Comparison of ENCODE assay signal across 22 cellular contexts in the genomic region with DNA sequence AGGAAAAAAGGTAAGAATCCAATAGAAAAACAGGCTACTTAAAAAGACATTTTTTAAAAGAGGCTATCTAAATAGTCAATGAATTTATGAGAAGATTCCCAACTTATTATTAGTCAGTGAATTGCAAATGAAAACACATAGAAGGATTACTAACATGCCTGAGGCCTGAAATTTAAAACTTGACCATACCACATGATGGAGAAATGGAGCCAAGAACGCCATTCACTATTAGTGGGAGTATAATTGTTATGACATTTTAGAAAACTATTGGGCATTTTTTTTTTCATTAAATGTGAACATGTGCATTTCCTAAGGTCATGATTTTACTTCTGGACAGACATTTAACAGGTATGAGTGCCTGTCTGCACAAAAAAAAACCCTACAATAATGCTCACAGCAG. TPM values are rescaled to one million over a fixed set of nuclear protein-coding genes. Genes with fewer than 3 reads are reported as not detected.
"Had no signal": no experiment of that assay in that cellular context is flagged by ENCODE, and none has a peak within 500 bp of the region (broad histone marks: within the 10 kb centered on the region; RNA-seq: fewer than 3 reads in every experiment).

No MANE protein-coding gene starts in this region.

- H3K4me1 ChIP-seq: adrenal gland, esophagus muscularis mucosa, heart left ventricle, psoas muscle, sigmoid colon, suprapubic skin, upper lobe of left lung had no signal

- H3K27me3 ChIP-seq: adrenal gland, esophagus muscularis mucosa, heart left ventricle, sigmoid colon, suprapubic skin, upper lobe of left lung had no signal

- H3K27ac ChIP-seq: adrenal gland, esophagus muscularis mucosa, heart left ventricle, psoas muscle, sigmoid colon, suprapubic skin, upper lobe of left lung had no signal

- H3K9me3 ChIP-seq: adrenal gland, esophagus muscularis mucosa, heart left ventricle, psoas muscle, sigmoid colon, suprapubic skin, upper lobe of left lung had no signal

- DNase-seq: activated B cell treated with CpG ODN at 0.5 μM for 24 hours; activated CD4-positive, alpha-beta T cell treated with anti-CD3 and anti-CD28 coated beads, Interleukin-2, amount 10 ng/mL, durations not matched to agents 7 days and 5 days; activated naive CD4-positive, alpha-beta T cell treated with anti-CD3 and anti-CD28 coated beads, Interleukin-2, amount 10 ng/mL, durations not matched to agents 7 days and 5 days; activated T-cell treated with anti-CD3 and anti-CD28 coated beads for 4 hours; adrenal gland; cerebellar nuclear complex; dermis blood vessel endothelial cell; endodermal cell; heart left ventricle; occipital lobe; psoas muscle; sigmoid colon; stimulated activated CD4-positive, alpha-beta T cell treated with anti-CD3 and anti-CD28 coated beads, Interleukin-12 subunit alpha, Interleukin-12 subunit beta, amount 100 ng/mL, for 4 hours; stimulated activated naive CD4-positive, alpha-beta T cell treated with Interleukin-2 at 50 U/mL for 16 hours; upper lobe of left lung had no signal

- ATAC-seq: heart left ventricle, left lobe of liver, psoas muscle had no signal

- H3K4me3 ChIP-seq: adrenal gland, esophagus muscularis mucosa, heart left ventricle, psoas muscle, sigmoid colon, suprapubic skin, upper lobe of left lung had no signal

- H3K36me3 ChIP-seq: adrenal gland, esophagus muscularis mucosa, heart left ventricle, sigmoid colon, suprapubic skin, upper lobe of left lung had no signal

RNA-seq across cellular contexts. Expression of a gene that starts 24.8 kb away (rescaled TPM):
- total RNA-seq: activated B cell treated with CpG ODN at 0.5 μM for 24 hours; activated CD4-positive, alpha-beta T cell treated with anti-CD3 and anti-CD28 coated beads, Interleukin-2, amount 10 ng/mL, durations not matched to agents 7 days and 5 days; activated CD8-positive, alpha-beta memory T cell treated with anti-CD3 and anti-CD28 coated beads for 36 hours; activated T-helper 2 cell treated with anti-CD3 and anti-CD28 coated beads, Interferon-gamma antibody, Interleukin-2, Interleukin-4, amounts not matched to agents 10 μg/mL and 5 μg/mL and 100 μg/mL, durations not matched to agents 14 hours and 24 hours and 36 hours; adrenal gland; endodermal cell; esophagus muscularis mucosa; frontal cortex; heart left ventricle; left lobe of liver; mucosa of gallbladder; occipital lobe; psoas muscle; sigmoid colon; suprapubic skin; upper lobe of left lung had no signal
- polyA plus RNA-seq: heart left ventricle, psoas muscle had no signal

RNA-seq across cellular contexts. Expression of a gene that starts 53.5 kb away (rescaled TPM):
- total RNA-seq: activated B cell treated with CpG ODN at 0.5 μM for 24 hours; activated CD4-positive, alpha-beta T cell treated with anti-CD3 and anti-CD28 coated beads, Interleukin-2, amount 10 ng/mL, durations not matched to agents 7 days and 5 days; activated CD8-positive, alpha-beta memory T cell treated with anti-CD3 and anti-CD28 coated beads for 36 hours; activated T-helper 2 cell treated with anti-CD3 and anti-CD28 coated beads, Interferon-gamma antibody, Interleukin-2, Interleukin-4, amounts not matched to agents 10 μg/mL and 5 μg/mL and 100 μg/mL, durations not matched to agents 14 hours and 24 hours and 36 hours; adrenal gland; dermis blood vessel endothelial cell; endodermal cell; esophagus muscularis mucosa; frontal cortex; left lobe of liver; occipital lobe; psoas muscle; sigmoid colon; suprapubic skin had no signal
- polyA plus RNA-seq: heart left ventricle, sigmoid colon had no signal
